8 cellular contexts compared by ENCODE assay signal in the genomic region with DNA sequence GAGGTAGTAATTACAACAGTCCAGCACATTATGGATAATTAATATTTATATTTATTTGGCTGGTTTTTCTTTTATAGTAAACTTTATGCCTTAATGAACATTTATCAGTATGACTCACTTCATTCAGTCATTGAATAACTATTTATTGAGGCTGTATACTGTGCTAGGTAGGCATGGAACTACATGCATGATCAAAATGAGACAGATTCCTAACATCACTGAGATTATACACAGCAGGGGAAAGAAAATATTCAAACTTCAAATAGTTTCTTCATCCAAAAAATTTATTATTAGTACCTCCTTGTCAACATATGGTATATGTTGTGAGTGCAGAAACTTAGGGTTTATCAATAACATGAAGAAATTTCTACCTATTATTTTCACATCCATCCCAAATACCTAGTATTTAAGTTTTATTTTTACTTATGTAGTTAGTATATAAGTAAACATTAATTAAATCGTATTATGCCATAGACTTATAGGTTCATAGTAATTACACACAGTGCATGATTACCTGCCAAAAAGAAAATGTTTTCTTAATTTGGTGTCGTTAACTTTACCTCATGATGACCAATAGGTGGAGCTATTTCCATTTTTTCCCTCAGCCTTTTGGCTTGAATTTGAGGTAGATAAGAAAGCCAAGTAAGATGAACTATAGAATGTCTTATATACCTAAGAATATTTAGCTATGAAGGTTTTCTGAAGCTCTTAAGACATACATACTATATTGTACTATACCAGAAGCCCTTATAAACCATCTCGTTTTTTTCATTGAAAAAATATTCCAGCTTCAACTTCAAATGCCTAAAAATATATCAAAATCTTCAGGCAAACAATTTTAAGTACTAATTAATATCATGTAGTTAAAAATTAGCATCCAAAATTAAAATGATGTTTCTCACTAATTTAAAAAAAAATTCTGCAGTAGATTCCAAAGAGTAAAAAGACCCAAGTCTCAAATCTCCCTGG. TPM values are rescaled to one million over a fixed set of nuclear protein-coding genes. Genes with fewer than 3 reads are reported as not detected.
DNase-seq lines count a peak whose midpoint lies in the region; ATAC-seq, FAIRE-seq and TF ChIP-seq lines count a peak whose summit lies in the region.

No MANE protein-coding gene starts in this region.

- H3K36me3 ChIP-seq in HepG2 (replicated peaks in 1 of 2; ENCODE audit: control insufficient read depth in 1 of 2, insufficient read depth in 2 of 2, low read length in 2 of 2) = no peaks in the 10 kb centered on the region

- no peaks in the 10 kb centered on the region for H3K27me3 Mint-ChIP-seq in activated CD4-positive, alpha-beta memory T cell treated with anti-CD3 and anti-CD28 coated beads for 36 hours
- H3K27me3 Mint-ChIP-seq in activated CD4-positive, alpha-beta memory T cell treated with anti-CD3 and anti-CD28 coated beads, Interleukin-2, amount 10 ng/mL, durations not matched to agents 7 days and 5 days = no peaks in the 10 kb centered on the region

- TF ChIP-seq POLR2A in HepG2 (IDR thresholded peaks at IDR 0.05; ENCODE audit: insufficient read depth in 1 of 2, low read depth in 2 of 2, low read length in 2 of 2) = no peak

- H3K9ac ChIP-seq in HepG2 (ENCODE audit: insufficient read depth, low read depth, low read length) = no peak overlapping the region

- in situ Hi-C loops in HepG2 (cut with HindIII; ENCODE audit: extremely low pct_ligation_motif_present, low pct_unique_long_range_greater_than_20kb) = no loop called here

- H3K4me2 ChIP-seq in HepG2 (ENCODE audit: low read depth, low read length) = no peak overlapping the region

- TF ChIP-seq CTCF in C4-2B (conservative IDR thresholded peaks at IDR 0.05) (peak; percentile 80), cardiac fibroblast (IDR thresholded peaks at IDR 0.05; ENCODE audit: low read depth, low read length) (peak; percentile 58), HepG2 (CRISPR knock-in tag; IDR thresholded peaks at IDR 0.05) (peak; percentile 72)

- H3K9me3 Mint-ChIP-seq in activated CD4-positive, alpha-beta memory T cell treated with anti-CD3 and anti-CD28 coated beads for 36 hours = no peaks in the 10 kb centered on the region
- H3K9me3 Mint-ChIP-seq in activated CD4-positive, alpha-beta memory T cell treated with anti-CD3 and anti-CD28 coated beads, Interleukin-2, amount 10 ng/mL, durations not matched to agents 7 days and 5 days = no peaks in the 10 kb centered on the region

- TF ChIP-seq RAD21 in HepG2 (CRISPR knock-in tag; IDR thresholded peaks at IDR 0.05) = peak; percentile 28; the same call in 1 of the 2 replicates

- TF ChIP-seq EP300 in HepG2 (IDR thresholded peaks at IDR 0.05; ENCODE audit: low read depth in 2 of 2, low read length in 2 of 2) (no peak), HepG2 (CRISPR knock-in tag; IDR thresholded peaks at IDR 0.05; ENCODE audit: borderline replicate concordance) (no peak)

- peaks cover 2% of the 10 kb centered on the region for H3K36me3 Mint-ChIP-seq in activated CD4-positive, alpha-beta memory T cell treated with anti-CD3 and anti-CD28 coated beads for 36 hours
- H3K36me3 Mint-ChIP-seq in activated CD4-positive, alpha-beta memory T cell treated with anti-CD3 and anti-CD28 coated beads, Interleukin-2, amount 10 ng/mL, durations not matched to agents 7 days and 5 days (ENCODE audit: low read depth) = no peaks in the 10 kb centered on the region

- H3K79me2 ChIP-seq in HepG2 (ENCODE audit: insufficient read depth, low read length) = no peaks in the 10 kb centered on the region

- ATAC-seq in GM18868 (IDR thresholded peaks at IDR 0.05; ENCODE audit: unreplicated experiment) (peak; percentile 84), HG03469 (IDR thresholded peaks at IDR 0.05; ENCODE audit: unreplicated experiment) (peak; percentile 75), HepG2 (peak; percentile 56)

- H3K27me3 ChIP-seq in HepG2 (ENCODE audit: control insufficient read depth in 1 of 2, insufficient read depth in 2 of 2, low read length in 2 of 2) = no peaks in the 10 kb centered on the region

- no peak overlapping the region for H3K4me3 Mint-ChIP-seq in activated CD4-positive, alpha-beta memory T cell treated with anti-CD3 and anti-CD28 coated beads for 36 hours
- no peak overlapping the region for H3K4me3 Mint-ChIP-seq in activated CD4-positive, alpha-beta memory T cell treated with anti-CD3 and anti-CD28 coated beads, Interleukin-2, amount 10 ng/mL, durations not matched to agents 7 days and 5 days

- no peaks in the 10 kb centered on the region for H3K4me1 ChIP-seq in HepG2 (ENCODE audit: insufficient read depth, low read length)

- no peak overlapping the region for H3K27ac Mint-ChIP-seq in activated CD4-positive, alpha-beta memory T cell treated with anti-CD3 and anti-CD28 coated beads for 36 hours
- no peak overlapping the region for H3K27ac Mint-ChIP-seq in activated CD4-positive, alpha-beta memory T cell treated with anti-CD3 and anti-CD28 coated beads, Interleukin-2, amount 10 ng/mL, durations not matched to agents 7 days and 5 days

- FAIRE-seq in HepG2 (lab: Jason Lieb, UNC) = peak; percentile 66

- no peaks in the 10 kb centered on the region for H4K20me1 ChIP-seq in HepG2 (ENCODE audit: insufficient read depth, low read length)

- DNase-seq in NCI-H748 treated with DMSO at 0.1 percent for 48 hours (lab: John Stamatoyannopoulos, UW) (peak; percentile 50), cardiac fibroblast (ENCODE audit: low read depth in 2 of 2) (peak; percentile 79 to 84), HepG2 (ENCODE audit: low spot score) (peak; percentile 57)
- no peak for DNase-seq in activated CD4-positive, alpha-beta memory T cell treated with anti-CD3 and anti-CD28 coated beads for 36 hours
- DNase-seq in activated CD4-positive, alpha-beta memory T cell treated with anti-CD3 and anti-CD28 coated beads, Interleukin-2, amount 10 ng/mL, durations not matched to agents 7 days and 5 days = no peak

- H3K4me1 Mint-ChIP-seq in activated CD4-positive, alpha-beta memory T cell treated with anti-CD3 and anti-CD28 coated beads for 36 hours (ENCODE audit: low read depth) = no peaks in the 10 kb centered on the region
- peaks cover 7% of the 10 kb centered on the region for H3K4me1 Mint-ChIP-seq in activated CD4-positive, alpha-beta memory T cell treated with anti-CD3 and anti-CD28 coated beads, Interleukin-2, amount 10 ng/mL, durations not matched to agents 7 days and 5 days

- H3K4me3 ChIP-seq in cardiac fibroblast (replicated peaks in 1 of 2; ENCODE audit: low read depth in 2 of 2, low read length in 2 of 2) (no peak overlapping the region), HepG2 (replicated peaks in 1 of 3; ENCODE audit: insufficient read depth in 1 of 3, low read depth in 2 of 3, low read length in 3 of 3) (no peak overlapping the region)

- no TSS peak for BruUV-seq in HepG2 (replicated peaks; lab: Mats Ljungman, UMichigan)

- H3K27ac ChIP-seq in C4-2B = no peak overlapping the region
- no peak overlapping the region for H3K27ac ChIP-seq in HepG2 (ENCODE audit: extremely low read length, insufficient read depth, low read length)

- CTCF ChIA-PET in HepG2 (lab: Yijun Ruan, JAX; ENCODE audit: low intra/inter-chr PET ratio, low total read pairs) = interaction anchor here (0.6 to 2.4 kb wide), 5 partner anchors 31 to 266 kb away, joined by 3 to 19 read pairs (median 3); no protein-coding TSS in a partner anchor
- CTCF ChIA-PET in activated CD4-positive, alpha-beta memory T cell treated with anti-CD3 and anti-CD28 coated beads for 36 hours (lab: Charles Lee) = interaction anchor here (0.6 to 6.6 kb wide), 19 partner anchors 8 to 296 kb away, joined by 3 to 44 read pairs (median 6); a partner anchor contains a TSS
- CTCF ChIA-PET in activated CD4-positive, alpha-beta memory T cell treated with anti-CD3 and anti-CD28 coated beads, Interleukin-2, amount 10 ng/mL, durations not matched to agents 7 days and 5 days (lab: Charles Lee) = interaction anchor here (0.6 to 5.8 kb wide), 19 partner anchors 9 to 266 kb away, joined by 3 to 33 read pairs (median 3); no protein-coding TSS in a partner anchor

- WGBS in HepG2 (ENCODE audit: low lambda C conversion rate) = 2% methylated on average over 3 of the region's 3 CpGs

- no peak overlapping the region for H2AFZ ChIP-seq in HepG2 (ENCODE audit: low read length)

- POLR2A ChIA-PET in HepG2 (lab: Yijun Ruan, JAX) = interaction anchor here (1.2 kb wide), 1 partner anchor 12 kb away, joined by 5 read pairs; a partner anchor contains a TSS
- POLR2A ChIA-PET in activated CD4-positive, alpha-beta memory T cell treated with anti-CD3 and anti-CD28 coated beads for 36 hours (lab: Charles Lee) = no interaction called here
- POLR2A ChIA-PET in activated CD4-positive, alpha-beta memory T cell treated with anti-CD3 and anti-CD28 coated beads, Interleukin-2, amount 10 ng/mL, durations not matched to agents 7 days and 5 days (lab: Charles Lee) = interaction anchor here (0.8 kb wide), 1 partner anchor 54 kb away, joined by 3 read pairs; a partner anchor contains a TSS

- intact Hi-C loops in HepG2 (cut with micrococcal nuclease; ENCODE audit: unreplicated experiment) = loop anchor here (1.0 to 2.0 kb wide), 3 partner anchors 12 to 229 kb away; no protein-coding TSS in a partner anchor
- intact Hi-C loops in activated CD4-positive, alpha-beta memory T cell treated with anti-CD3 and anti-CD28 coated beads for 36 hours (cut with micrococcal nuclease) = loop anchor here (1.0 kb wide), 3 partner anchors 31 to 229 kb away; no protein-coding TSS in a partner anchor

- H3K9me3 ChIP-seq in HepG2 (ENCODE audit: low read length) = no peaks in the 10 kb centered on the region

RNA-seq across cellular contexts. Expression of a gene that starts 12.5 kb away (rescaled TPM):
- total RNA-seq in HepG2 (2016; rRNA removed; fragmentation: Illumina TruSeq; extraction: Trizol) = 38.4 and 54.4 TPM in 2 replicates
- total RNA-seq in HepG2 (2016; cell fraction: cytosol; rRNA removed; fragmentation: Illumina TruSeq; extraction: Trizol; ENCODE audit: low read depth) = 1.8 and 2.4 TPM in 2 replicates
- total RNA-seq in HepG2 (2016; cell fraction: insoluble cytoplasmic fraction; rRNA removed; fragmentation: Illumina TruSeq; extraction: Trizol) = 32.4 and 47.0 TPM in 2 replicates
- 9.9 and 10.6 TPM in 2 replicates for total RNA-seq in HepG2 (2016; cell fraction: membrane; rRNA removed; fragmentation: Illumina TruSeq; extraction: Trizol)
- 57.2 and 65.2 TPM in 2 replicates for total RNA-seq in HepG2 (2016; cell fraction: nucleus; rRNA removed; fragmentation: Illumina TruSeq; extraction: Trizol)
- 14.9 and 17.6 TPM in 2 replicates for polyA plus RNA-seq in HepG2 (2011; rRNA removed)
- 6.1 and 11.4 TPM in 2 replicates for polyA plus RNA-seq in HepG2 (2011; cell fraction: cytosol; rRNA removed)
- polyA plus RNA-seq in HepG2 (2011; cell fraction: nucleus; rRNA removed) = 11.2 and 15.5 TPM in 2 replicates
- 53.2 and 56.8 TPM in 2 replicates for polyA plus RNA-seq in HepG2 (2012)
- polyA plus RNA-seq in HepG2 (2016; cell fraction: cytosol; fragmentation: Illumina TruSeq; extraction: Trizol; ENCODE audit: low read depth) = 1.9 TPM in 2 replicates
- 28.3 and 31.1 TPM in 2 replicates for polyA plus RNA-seq in HepG2 (2016; cell fraction: insoluble cytoplasmic fraction; fragmentation: Illumina TruSeq; extraction: Trizol; ENCODE audit: low read depth)
- polyA plus RNA-seq in HepG2 (2016; cell fraction: membrane; fragmentation: Illumina TruSeq; extraction: Trizol; ENCODE audit: low read depth) = 5.5 and 5.6 TPM in 2 replicates
- 68.9 and 74.9 TPM in 2 replicates for polyA plus RNA-seq in HepG2 (2016; cell fraction: nucleus; fragmentation: Illumina TruSeq; extraction: Trizol; ENCODE audit: insufficient read depth, low read depth)
- 7.4 and 11.2 TPM in 2 replicates for polyA minus RNA-seq in HepG2 (2011; rRNA and poly(A)+ RNA removed; ENCODE audit: low replicate concordance)
- 18.1 and 24.4 TPM in 2 replicates for polyA minus RNA-seq in HepG2 (2011; cell fraction: cytosol; rRNA and poly(A)+ RNA removed)
- polyA minus RNA-seq in HepG2 (2011; cell fraction: nucleus; rRNA and poly(A)+ RNA removed) = 28.7 and 32.2 TPM in 2 replicates
- total RNA-seq in activated CD4-positive, alpha-beta memory T cell treated with anti-CD3 and anti-CD28 coated beads for 36 hours = 10 to 100 TPM; 46.6 to 50.1 TPM
- total RNA-seq in activated CD4-positive, alpha-beta memory T cell treated with anti-CD3 and anti-CD28 coated beads, Interleukin-2, amount 10 ng/mL, durations not matched to agents 7 days and 5 days = 10 to 100 TPM; 60.1 to 60.4 TPM

RNA-seq across cellular contexts. Expression of a gene that starts 53.5 kb away (rescaled TPM):
- total RNA-seq in HepG2 (2016; rRNA removed; fragmentation: Illumina TruSeq; extraction: Trizol) = 481 and 556 TPM in 2 replicates
- 280 and 328 TPM in 2 replicates for total RNA-seq in HepG2 (2016; cell fraction: cytosol; rRNA removed; fragmentation: Illumina TruSeq; extraction: Trizol; ENCODE audit: low read depth)
- total RNA-seq in HepG2 (2016; cell fraction: insoluble cytoplasmic fraction; rRNA removed; fragmentation: Illumina TruSeq; extraction: Trizol) = 517 and 605 TPM in 2 replicates
- total RNA-seq in HepG2 (2016; cell fraction: membrane; rRNA removed; fragmentation: Illumina TruSeq; extraction: Trizol) = 294 and 325 TPM in 2 replicates
- total RNA-seq in HepG2 (2016; cell fraction: nucleus; rRNA removed; fragmentation: Illumina TruSeq; extraction: Trizol) = 231 and 261 TPM in 2 replicates
- 311 and 407 TPM in 2 replicates for polyA plus RNA-seq in HepG2 (2011; rRNA removed)
- polyA plus RNA-seq in HepG2 (2011; cell fraction: cytosol; rRNA removed) = 137 and 186 TPM in 2 replicates
- 59.1 and 61.9 TPM in 2 replicates for polyA plus RNA-seq in HepG2 (2011; cell fraction: nucleus; rRNA removed)
- 241 and 395 TPM in 2 replicates for polyA plus RNA-seq in HepG2 (2012)
- 218 and 256 TPM in 2 replicates for polyA plus RNA-seq in HepG2 (2016; cell fraction: cytosol; fragmentation: Illumina TruSeq; extraction: Trizol; ENCODE audit: low read depth)
- 311 and 334 TPM in 2 replicates for polyA plus RNA-seq in HepG2 (2016; cell fraction: insoluble cytoplasmic fraction; fragmentation: Illumina TruSeq; extraction: Trizol; ENCODE audit: low read depth)
- 165 and 228 TPM in 2 replicates for polyA plus RNA-seq in HepG2 (2016; cell fraction: membrane; fragmentation: Illumina TruSeq; extraction: Trizol; ENCODE audit: low read depth)
- polyA plus RNA-seq in HepG2 (2016; cell fraction: nucleus; fragmentation: Illumina TruSeq; extraction: Trizol; ENCODE audit: insufficient read depth, low read depth) = 278 and 326 TPM in 2 replicates
- polyA minus RNA-seq in HepG2 (2011; rRNA and poly(A)+ RNA removed; ENCODE audit: low replicate concordance) = 63.3 and 108 TPM in 2 replicates
- polyA minus RNA-seq in HepG2 (2011; cell fraction: cytosol; rRNA and poly(A)+ RNA removed) = 36.2 and 38.6 TPM in 2 replicates
- 17.8 and 18.6 TPM in 2 replicates for polyA minus RNA-seq in HepG2 (2011; cell fraction: nucleus; rRNA and poly(A)+ RNA removed)
- total RNA-seq in activated CD4-positive, alpha-beta memory T cell treated with anti-CD3 and anti-CD28 coated beads for 36 hours = 100 to 1,000 TPM; 564 to 566 TPM
- total RNA-seq in activated CD4-positive, alpha-beta memory T cell treated with anti-CD3 and anti-CD28 coated beads, Interleukin-2, amount 10 ng/mL, durations not matched to agents 7 days and 5 days = 100 to 1,000 TPM; 469 to 471 TPM

Comparison
In these comparisons a context has a peak if more than half of its experiments do, and no peak if none do; other contexts are left out.
1. DNase-seq: peak in NCI-H748 treated with DMSO at 0.1 percent for 48 hours (single experiment), cardiac fibroblast (2 of 2) and HepG2 (single experiment); none in activated CD4-positive, alpha-beta memory T cell treated with anti-CD3 and anti-CD28 coated beads for 36 hours (single experiment) and activated CD4-positive, alpha-beta memory T cell treated with anti-CD3 and anti-CD28 coated beads, Interleukin-2, amount 10 ng/mL, durations not matched to agents 7 days and 5 days (single experiment).
2. Peak in every context shown above with its lines, with median percentiles within 50 percentile points of each other: CTCF ChIP-seq and ATAC-seq.